ENCODE assay signal across 28 cellular contexts in the genomic region with DNA sequence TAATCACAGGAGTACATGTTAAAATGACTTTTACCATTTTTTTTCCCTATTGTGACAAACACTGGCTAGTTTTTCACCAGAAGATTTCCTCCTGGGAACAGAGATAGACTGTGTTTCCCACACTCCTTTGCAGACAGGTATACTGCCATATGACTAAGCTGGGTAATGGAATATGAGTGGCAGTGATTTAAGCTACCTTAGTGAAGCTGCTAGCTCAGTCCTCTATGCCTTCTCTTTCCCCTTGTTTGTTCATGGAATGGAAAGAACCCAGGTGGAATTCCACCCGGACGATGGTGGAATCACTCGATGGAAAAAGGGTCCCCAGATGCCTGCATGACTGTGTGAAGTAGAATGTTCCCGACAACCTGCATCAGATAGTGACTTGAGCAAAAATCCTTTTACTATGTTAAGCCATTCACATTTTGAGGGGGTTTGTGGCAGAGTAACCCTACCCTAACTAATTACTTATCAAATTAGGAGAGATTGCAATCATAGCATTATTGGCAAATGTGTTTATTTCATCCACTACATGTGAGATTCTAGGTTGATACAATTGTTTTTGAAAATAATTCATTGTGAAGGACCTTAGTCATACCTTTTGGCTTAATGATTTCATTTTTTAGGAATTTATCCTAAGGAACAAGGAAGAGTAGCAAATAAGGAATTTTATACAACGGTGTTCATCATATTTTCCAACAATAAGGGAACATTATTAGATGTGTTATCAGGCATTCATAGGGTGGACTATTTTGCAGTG. TPM values are rescaled to one million over a fixed set of nuclear protein-coding genes. Genes with fewer than 3 reads are reported as not detected.
DNase-seq lines count a peak whose midpoint lies in the region; ATAC-seq, FAIRE-seq and TF ChIP-seq lines count a peak whose summit lies in the region.
"Had no signal": no experiment of that assay in that cellular context is flagged by ENCODE, and none has a peak within 500 bp of the region (broad histone marks: within the 10 kb centered on the region; RNA-seq: fewer than 3 reads in every experiment).

No MANE protein-coding gene starts in this region.

- H3K18ac ChIP-seq in H1 (ENCODE audit: extremely low read depth, low read length) = no peak overlapping the region

- H3K4me3 ChIP-seq in Panc1 (ENCODE audit: low read depth in 2 of 2, low read length in 2 of 2) (no peak overlapping the region), H1 (ENCODE audit: extremely low read depth in 1 of 4, insufficient read depth in 2 of 4, low read depth in 3 of 4, low read length in 4 of 4) (no peak overlapping the region), skeletal muscle satellite cell (ENCODE audit: low read length) (no peak overlapping the region), SJCRH30 (no peak overlapping the region), pancreas (no peak overlapping the region)
- H3K4me3 ChIP-seq: dorsolateral prefrontal cortex, hepatocyte, SK-N-MC had no signal

- no peak overlapping the region for H2BK12ac ChIP-seq in H1 (ENCODE audit: low read depth, low read length)

- no peak overlapping the region for H2AFZ ChIP-seq in H1 (ENCODE audit: low read length)
- H2AFZ ChIP-seq: hepatocyte had no signal

- no peak overlapping the region for H3K4me2 ChIP-seq in H1 (ENCODE audit: insufficient read depth in 1 of 2, low read depth in 2 of 2, low read length in 2 of 2)
- H3K4me2 ChIP-seq in skeletal muscle satellite cell (ENCODE audit: low read length) = peak overlapping the region; percentile 3
- H3K4me2 ChIP-seq: hepatocyte had no signal

- H3K4me1 ChIP-seq in Panc1 (ENCODE audit: control insufficient read depth, insufficient read depth, low read length) = peaks cover 52% of the 10 kb centered on the region
- peaks cover 0 to 6% (median 1%) of the 10 kb centered on the region in 4 experiments; a peak in 2 of 7 replicates for H3K4me1 ChIP-seq in H1 (replicated peaks in 1 of 4; ENCODE audit: control insufficient read depth in 3 of 4, insufficient read depth in 4 of 4, low read length in 3 of 4)
- peaks cover 50% of the 10 kb centered on the region for H3K4me1 ChIP-seq in skeletal muscle satellite cell (ENCODE audit: control insufficient read depth, insufficient read depth, low read length)
- H3K4me1 ChIP-seq in SJCRH30 = peaks cover 6% of the 10 kb centered on the region
- H3K4me1 ChIP-seq in pancreas = no peaks in the 10 kb centered on the region
- H3K4me1 ChIP-seq: Caco-2 had no signal

- POLR2A ChIA-PET in Panc1 (lab: Charles Lee) (interaction anchor here (0.7 to 1.1 kb wide), 2 partner anchors 15 to 148 kb away, joined by 3 to 4 read pairs; no protein-coding TSS in a partner anchor), H1 (lab: Charles Lee; ENCODE audit: partially characterized antibody) (no interaction called here)

- H2BK120ac ChIP-seq in H1 (replicated peaks; ENCODE audit: low read depth, low read length) = no peak overlapping the region

- no peak overlapping the region for H3K56ac ChIP-seq in H1 (replicated peaks; ENCODE audit: insufficient read length, low read depth, low read length)

- no peak for FAIRE-seq in H1 (lab: Jason Lieb, UNC)
- FAIRE-seq in pancreas (lab: Jason Lieb, UNC) = no peak
- FAIRE-seq: endometrium had no signal

- TF ChIP-seq RAD21 in H1 (IDR thresholded peaks at IDR 0.05 in 1 of 2, conservative IDR thresholded peaks at IDR 0.05 in 1 of 2; ENCODE audit: low read depth in 2 of 2, low read length in 2 of 2) = no peak

- ATAC-seq in Panc1 (no peak), pancreas (no peak), HG03520 (IDR thresholded peaks at IDR 0.05; ENCODE audit: unreplicated experiment) (no peak)
- ATAC-seq: activated naive CD8-positive, alpha-beta T cell treated with anti-CD3 and anti-CD28 coated beads, Interleukin-2, amount 50 U/mL, for 24 hours; activated T-cell treated with anti-CD3 and anti-CD28 coated beads, Interleukin-2, amount 50 U/mL, for 72 hours; left cardiac atrium; natural killer cell treated with Interleukin-12 subunit alpha and Interleukin-12 subunit beta and Interleukin-15 and Interleukin-18, amount 100 ng/mL, for 72 hours; T-helper 17 cell had no signal

- in situ Hi-C loops in Panc1 (cut with HindIII; ENCODE audit: low pct_unique_long_range_greater_than_20kb, low sequenced_read_pairs) = no loop called here

- H3K9me3 ChIP-seq in Panc1 (ENCODE audit: control insufficient read depth, insufficient read depth, low read depth, low read length) (no peaks in the 10 kb centered on the region), H1 (ENCODE audit: insufficient read depth in 2 of 2, low read depth in 1 of 2, low read length in 1 of 2) (no peaks in the 10 kb centered on the region), skeletal muscle satellite cell (replicated peaks; ENCODE audit: low read length) (no peaks in the 10 kb centered on the region), SJCRH30 (replicated peaks) (no peaks in the 10 kb centered on the region), pancreas (no peaks in the 10 kb centered on the region)
- H3K9me3 ChIP-seq: Caco-2 had no signal

- TF ChIP-seq CTCF in Panc1 (IDR thresholded peaks at IDR 0.05) = no peak
- no peak for TF ChIP-seq CTCF in H1 (IDR thresholded peaks at IDR 0.05; ENCODE audit: control extremely low read depth in 1 of 3, insufficient read depth in 1 of 3, low read depth in 1 of 3, low read length in 3 of 3)
- TF ChIP-seq CTCF in pancreas (IDR thresholded peaks at IDR 0.05) = no peak

- TF ChIP-seq POLR2A in H1 (IDR thresholded peaks at IDR 0.05; ENCODE audit: control extremely low read depth in 1 of 2, low read depth in 2 of 2, low read length in 2 of 2) = no peak

- peak; percentile 62 for DNase-seq in HCEC 1CT
- no peak for DNase-seq in Panc1 (ENCODE audit: low read depth, low spot score)
- no peak for DNase-seq in H1 (ENCODE audit: low read depth in 1 of 2, low spot score in 2 of 2)
- DNase-seq in SJCRH30 = no peak
- DNase-seq in pancreas = no peak
- DNase-seq: activated CD4-positive, alpha-beta T cell treated with anti-CD3 and anti-CD28 coated beads, Interleukin-2, amount 50 U/mL, for 48 hours; activated naive CD4-positive, alpha-beta T cell; activated naive CD8-positive, alpha-beta T cell treated with anti-CD3 and anti-CD28 coated beads, Interleukin-2, amount 50 U/mL, for 24 hours; activated T-cell treated with anti-CD3 and anti-CD28 coated beads, Interleukin-2, amount 50 U/mL, for 72 hours; Caco-2; cerebellar nuclear complex; DMS79; dorsolateral prefrontal cortex; KG1; left cardiac atrium; MM.1S; NCI-H2029; occipital lobe; stimulated activated CD4-positive, alpha-beta T cell treated with anti-CD3 and anti-CD28 coated beads, Interleukin-15, amount 100 ng/mL, for 24 hours; stimulated activated CD4-positive, alpha-beta T cell treated with anti-CD3 and anti-CD28 coated beads, Interleukin-4, amount 100 ng/mL, for 4 hours; T-helper 17 cell had no signal

- H3K27ac ChIP-seq in Panc1 (ENCODE audit: low read length) (peak overlapping the region; percentile 60), H1 (ENCODE audit: low read depth, low read length) (no peak overlapping the region), SJCRH30 (no peak overlapping the region), pancreas (no peak overlapping the region)
- H3K27ac ChIP-seq: dorsolateral prefrontal cortex, hepatocyte, SK-N-MC had no signal

- H2AK5ac ChIP-seq in H1 (ENCODE audit: low read depth, low read length) = 0 out of 2 replicates have a peak overlapping the region, but pooled peaks have one; percentile 75

- no peak overlapping the region for H3K4ac ChIP-seq in H1 (replicated peaks; ENCODE audit: insufficient read length, low read depth, low read length)

- 93% methylated on average over 5 of the region's 5 CpGs; no CpG with 5 or more reads in 1 of the 2 experiments for WGBS in H1 (ENCODE audit: extremely low coverage in 1 of 2, insufficient coverage in 1 of 2, insufficient read length in 1 of 2, insufficient replicate concordance in 2 of 2, low coverage in 1 of 2, low lambda C conversion rate in 2 of 2, missing lambda C conversion rate in 1 of 2), 2 experiments
- WGBS in pancreas, 2 donors = 54 to 67% methylated on average over 5 of the region's 5 CpGs

- 0 out of 2 replicates have a peak, but pooled peaks cover 4% of the 10 kb centered on the region for H3K79me1 ChIP-seq in H1 (ENCODE audit: low read depth, low read length)

- H3K36me3 ChIP-seq in Panc1 (ENCODE audit: control insufficient read depth, insufficient read depth, low read length) (no peaks in the 10 kb centered on the region), H1 (ENCODE audit: control insufficient read depth in 2 of 4, insufficient read depth in 4 of 4, low read length in 3 of 4) (no peaks in the 10 kb centered on the region), skeletal muscle satellite cell (ENCODE audit: insufficient read depth, low read length) (no peaks in the 10 kb centered on the region), SJCRH30 (no peaks in the 10 kb centered on the region), pancreas (no peaks in the 10 kb centered on the region)

- intact Hi-C loops in Panc1 (cut with micrococcal nuclease; ENCODE audit: unreplicated experiment) (no loop called here), pancreas (cut with DNase I) (no loop called here)

- no peak overlapping the region for H2BK20ac ChIP-seq in H1 (ENCODE audit: low read length)

- BruUV-seq in Panc1 (replicated peaks; lab: Mats Ljungman, UMichigan) = no TSS peak

- H3K23me2 ChIP-seq in H1 (ENCODE audit: low read depth, low read length) = no peaks in the 10 kb centered on the region

- no peaks in the 10 kb centered on the region for H3K79me2 ChIP-seq in H1 (ENCODE audit: control insufficient read depth in 1 of 2, insufficient read depth in 2 of 2, low read length in 2 of 2)
- H3K79me2 ChIP-seq: hepatocyte had no signal

- H3K9ac ChIP-seq in H1 (replicated peaks in 1 of 4; ENCODE audit: extremely low read depth in 1 of 4, low read depth in 3 of 4, low read length in 3 of 4) (no peak overlapping the region; a peak in 1 of 7 replicates), skeletal muscle satellite cell (ENCODE audit: low read depth, low read length) (no peak overlapping the region)

- no peak overlapping the region for H3K23ac ChIP-seq in H1 (ENCODE audit: insufficient read length)

- CTCF ChIA-PET in Panc1 (lab: Charles Lee) = no interaction called here
- CTCF ChIA-PET in H1 (lab: Charles Lee; ENCODE audit: partially characterized antibody) = interaction anchor here (0.6 to 1.8 kb wide), 5 partner anchors 10 to 741 kb away, joined by 3 to 6 read pairs (median 3); no protein-coding TSS in a partner anchor

- H3K27me3 ChIP-seq in Panc1 (ENCODE audit: control insufficient read depth, insufficient read depth, low read length) = no peaks in the 10 kb centered on the region
- H3K27me3 ChIP-seq in H1 (replicated peaks in 1 of 4; ENCODE audit: control insufficient read depth in 3 of 4, extremely low read depth in 1 of 4, insufficient read depth in 3 of 4, low read length in 3 of 4) = no peaks in the 10 kb centered on the region
- no peaks in the 10 kb centered on the region for H3K27me3 ChIP-seq in skeletal muscle satellite cell (ENCODE audit: control insufficient read depth, insufficient read depth, low read length)
- H3K27me3 ChIP-seq in SJCRH30 = no peaks in the 10 kb centered on the region
- no peaks in the 10 kb centered on the region for H3K27me3 ChIP-seq in pancreas
- H3K27me3 ChIP-seq: dorsolateral prefrontal cortex, hepatocyte had no signal

- no peak overlapping the region for H2BK5ac ChIP-seq in H1 (ENCODE audit: low read depth, low read length)

- no peak overlapping the region for H4K91ac ChIP-seq in H1 (replicated peaks; ENCODE audit: insufficient read length, low read length)

- TF ChIP-seq EP300 in H1 (IDR thresholded peaks at IDR 0.05; ENCODE audit: borderline replicate concordance in 1 of 2, low read depth in 2 of 2, low read length in 2 of 2) = no peak

- H4K20me1 ChIP-seq in H1 (replicated peaks in 1 of 2; ENCODE audit: control insufficient read depth in 1 of 2, insufficient read depth in 2 of 2, low read length in 2 of 2) = no peaks in the 10 kb centered on the region

- no peak overlapping the region for H2BK15ac ChIP-seq in H1 (ENCODE audit: low read length)

- H4K5ac ChIP-seq in H1 (ENCODE audit: insufficient read length, low read depth, low read length) = no peak overlapping the region

- no peak overlapping the region for H3K14ac ChIP-seq in H1 (ENCODE audit: insufficient read length)

- H4K8ac ChIP-seq in H1 (ENCODE audit: extremely low read depth, insufficient read depth, low read length) = no peak overlapping the region

RNA-seq across cellular contexts. Expression of a gene that starts 16.5 kb away (rescaled TPM):
- 65.4 TPM for total RNA-seq in Panc1 (2021; ENCODE audit: unreplicated experiment)
- 51.1 TPM for polyA plus RNA-seq in Panc1 (2012; ENCODE audit: insufficient read length)
- total RNA-seq in H1 (2021; fragmentation: NEBNext Ultra II Directional; extraction: Animal tissue kit (Norgen Biotek cat#: 25700)) = 6.2 and 6.4 TPM in 2 replicates
- polyA plus RNA-seq in H1 (2011; rRNA removed) = 2.5 and 3.2 TPM in 2 replicates
- polyA plus RNA-seq in H1 (2011; cell fraction: cytosol; rRNA removed) = 3.3 TPM
- polyA plus RNA-seq in H1 (2011; cell fraction: nucleus; rRNA removed) = 9.5 TPM
- polyA plus RNA-seq in H1 (2012, experiment 1 of 2) = 4.1 to 4.9 TPM (median 4.3 TPM) in 4 replicates
- 0.51 TPM for polyA plus RNA-seq in H1 (2012, experiment 2 of 2)
- polyA plus RNA-seq in H1 (2013, experiment 1 of 2) = 3.8 TPM
- polyA plus RNA-seq in H1 (2013, experiment 2 of 2) = 3.6 TPM
- 8.5 and 9.1 TPM in 2 replicates for polyA minus RNA-seq in H1 (2011; rRNA and poly(A)+ RNA removed)
- polyA minus RNA-seq in H1 (2011; cell fraction: cytosol; rRNA and poly(A)+ RNA removed) = 3.3 TPM
- 36.6 TPM for polyA minus RNA-seq in H1 (2011; cell fraction: nucleus; rRNA and poly(A)+ RNA removed)
- total RNA-seq in skeletal muscle satellite cell (2012; rRNA removed) = 13.9 and 19.7 TPM in 2 replicates
- 18.1 and 20.7 TPM in 2 replicates for total RNA-seq in SJCRH30 (2014; rRNA removed; shearing (Covaris generic))
- 10 to 100 TPM in 5 of 6 donors, 1 to 10 TPM in 1; 6.0 to 17.8 (median 14.2) TPM for total RNA-seq in pancreas
- 1 to 10 TPM; 7.8 to 9.0 TPM for polyA plus RNA-seq in pancreas
- total RNA-seq: activated T-cell treated with anti-CD3 and anti-CD28 coated beads, Interleukin-2, amount 50 U/mL, for 72 hours; natural killer cell treated with Interleukin-12 subunit alpha and Interleukin-12 subunit beta and Interleukin-15 and Interleukin-18, amount 100 ng/mL, for 72 hours; T-helper 17 cell had no signal
- polyA plus RNA-seq: CD14-positive monocyte had no signal
